ENCODE assay signal across 8 cellular contexts in genomic region chr9:71683598-71684235, GRCh38.
DNase-seq lines count a peak whose midpoint lies in the region; ATAC-seq, FAIRE-seq and TF ChIP-seq lines count a peak whose summit lies in the region.

No MANE protein-coding gene starts in this region.

- DNase-seq in Calu3 (no peak), NCI-H82 treated with DMSO at 0.1 percent for 48 hours (lab: John Stamatoyannopoulos, UW; ENCODE audit: unreplicated experiment) (peak; percentile 36), H1 (ENCODE audit: low read depth in 1 of 2, low spot score in 2 of 2) (peak; percentile 51 to 55), nephron progenitor cell (peak; percentile 18), HK-2 (ENCODE audit: unreplicated experiment) (no peak)
- DNase-seq in activated effector memory CD4-positive, alpha-beta T cell treated with anti-CD3 and anti-CD28 coated beads, Interleukin-2, amount 50 U/mL, for 16 hours, result no peak

- H3K79me1 ChIP-seq in H1 (ENCODE audit: low read depth, low read length), result peaks cover 4% of the 10 kb centered on the region; the same call in 1 of the 2 replicates

- peak; percentile 67 to 73 for TF ChIP-seq RAD21 in H1 (IDR thresholded peaks at IDR 0.05 in 1 of 2, conservative IDR thresholded peaks at IDR 0.05 in 1 of 2; ENCODE audit: low read depth in 2 of 2, low read length in 2 of 2)

- H3K9me3 ChIP-seq in H1 (ENCODE audit: insufficient read depth in 2 of 2, low read depth in 1 of 2, low read length in 1 of 2), result no peaks in the 10 kb centered on the region

- H3K27ac Mint-ChIP-seq in Calu3 (ENCODE audit: unreplicated experiment) (peak overlapping the region; percentile 28), nephron progenitor cell (peak overlapping the region; percentile 95)

- H3K27me3 Mint-ChIP-seq in Calu3 (ENCODE audit: unreplicated experiment) (no peaks in the 10 kb centered on the region), nephron progenitor cell (ENCODE audit: low read depth, poor library complexity) (no peaks in the 10 kb centered on the region)

- ATAC-seq in HG03565 (IDR thresholded peaks at IDR 0.05; ENCODE audit: unreplicated experiment) (no peak), HG02642 (IDR thresholded peaks at IDR 0.05; ENCODE audit: poor library complexity, unreplicated experiment) (no peak)

- H3K27me3 ChIP-seq in H1 (replicated peaks in 1 of 4; ENCODE audit: control insufficient read depth in 3 of 4, extremely low read depth in 1 of 4, insufficient read depth in 3 of 4, low read length in 3 of 4), result no peaks in the 10 kb centered on the region

- no peak overlapping the region for H3K4ac ChIP-seq in H1 (replicated peaks; ENCODE audit: insufficient read length, low read depth, low read length)

- H2BK15ac ChIP-seq in H1 (ENCODE audit: low read length), result no peak overlapping the region

- TF ChIP-seq EP300 in H1 (IDR thresholded peaks at IDR 0.05; ENCODE audit: borderline replicate concordance in 1 of 2, low read depth in 2 of 2, low read length in 2 of 2), result no peak

- peak; percentile 76 for FAIRE-seq in H1 (lab: Jason Lieb, UNC)

- H3K14ac ChIP-seq in H1 (ENCODE audit: insufficient read length), result no peak overlapping the region

- H3K4me2 ChIP-seq in H1 (ENCODE audit: insufficient read depth in 1 of 2, low read depth in 2 of 2, low read length in 2 of 2), result no peak overlapping the region; a peak in 1 of 4 replicates

- H3K9ac ChIP-seq in H1 (replicated peaks in 1 of 4; ENCODE audit: extremely low read depth in 1 of 4, low read depth in 3 of 4, low read length in 3 of 4), result peak overlapping the region in 1 of 4 experiments; percentile 20; a peak in 1 of 7 replicates

- H3K4me1 ChIP-seq in H1 (replicated peaks in 1 of 4; ENCODE audit: control insufficient read depth in 3 of 4, insufficient read depth in 4 of 4, low read length in 3 of 4), result peaks cover 0 to 8% (median 5%) of the 10 kb centered on the region in 4 experiments; a peak in 5 of 7 replicates

- H2AK5ac ChIP-seq in H1 (ENCODE audit: low read depth, low read length), result no peak overlapping the region

- 42% methylated on average over 9 of the region's 9 CpGs; no CpG with 5 or more reads in 1 of the 2 experiments for WGBS in H1 (ENCODE audit: extremely low coverage in 1 of 2, insufficient coverage in 1 of 2, insufficient read length in 1 of 2, insufficient replicate concordance in 2 of 2, low coverage in 1 of 2, low lambda C conversion rate in 2 of 2, missing lambda C conversion rate in 1 of 2), 2 experiments

- H4K5ac ChIP-seq in H1 (ENCODE audit: insufficient read length, low read depth, low read length), result no peak overlapping the region

- no peak overlapping the region for H3K56ac ChIP-seq in H1 (replicated peaks; ENCODE audit: insufficient read length, low read depth, low read length)

- no peak overlapping the region for H4K91ac ChIP-seq in H1 (replicated peaks; ENCODE audit: insufficient read length, low read length)

- peaks cover 61% of the 10 kb centered on the region for H3K36me3 Mint-ChIP-seq in Calu3 (ENCODE audit: insufficient read depth, unreplicated experiment)
- peaks cover 34% of the 10 kb centered on the region for H3K36me3 Mint-ChIP-seq in nephron progenitor cell (ENCODE audit: low read depth)

- no peak overlapping the region for H2AFZ ChIP-seq in H1 (ENCODE audit: low read length)

- CTCF ChIA-PET in Calu3 (lab: Charles Lee), result no interaction called here
- CTCF ChIA-PET in H1 (lab: Charles Lee; ENCODE audit: partially characterized antibody), result interaction anchor here (0.7 to 5.2 kb wide), 12 partner anchors 9 to 328 kb away, joined by 3 to 22 read pairs (median 4); no protein-coding TSS in a partner anchor

- 0 out of 8 replicates have a peak overlapping the region, but pooled peaks of 1 of the 4 experiments have one; percentile 0 for H3K4me3 ChIP-seq in H1 (ENCODE audit: extremely low read depth in 1 of 4, insufficient read depth in 2 of 4, low read depth in 3 of 4, low read length in 4 of 4)

- peaks cover 2 to 22% (median 7%) of the 10 kb centered on the region in 4 experiments; a peak in 5 of 8 replicates for H3K36me3 ChIP-seq in H1 (ENCODE audit: control insufficient read depth in 2 of 4, insufficient read depth in 4 of 4, low read length in 3 of 4)

- TF ChIP-seq POLR2A in H1 (IDR thresholded peaks at IDR 0.05; ENCODE audit: control extremely low read depth in 1 of 2, low read depth in 2 of 2, low read length in 2 of 2), result no peak

- peaks cover 0 to 2% of the 10 kb centered on the region in 2 experiments for H4K20me1 ChIP-seq in H1 (replicated peaks in 1 of 2; ENCODE audit: control insufficient read depth in 1 of 2, insufficient read depth in 2 of 2, low read length in 2 of 2)

- intact Hi-C loops in Calu3 (cut with micrococcal nuclease; ENCODE audit: unreplicated experiment), result loop anchor here (2.0 to 5.0 kb wide), 2 partner anchors 79 kb away; no protein-coding TSS in a partner anchor

- no peak overlapping the region for H2BK12ac ChIP-seq in H1 (ENCODE audit: low read depth, low read length)

- H3K4me3 Mint-ChIP-seq in Calu3 (ENCODE audit: low read depth, unreplicated experiment), result no peak overlapping the region
- H3K4me3 Mint-ChIP-seq in nephron progenitor cell, result no peak overlapping the region

- no peaks in the 10 kb centered on the region for H3K79me2 ChIP-seq in H1 (ENCODE audit: control insufficient read depth in 1 of 2, insufficient read depth in 2 of 2, low read length in 2 of 2)

- H3K9me3 Mint-ChIP-seq in Calu3 (ENCODE audit: low read depth, unreplicated experiment) (no peaks in the 10 kb centered on the region), nephron progenitor cell (no peaks in the 10 kb centered on the region)

- 0 out of 2 replicates have a peak overlapping the region, but pooled peaks have one; percentile 10 for H3K18ac ChIP-seq in H1 (ENCODE audit: extremely low read depth, low read length)

- TSS peak; percentile 25 for BruUV-seq in Calu3 (replicated peaks; lab: Mats Ljungman, UMichigan)

- no peak overlapping the region; the same call in 1 of the 2 replicates for H3K27ac ChIP-seq in H1 (ENCODE audit: low read depth, low read length)

- H4K8ac ChIP-seq in H1 (ENCODE audit: extremely low read depth, insufficient read depth, low read length), result no peak overlapping the region

- H3K23ac ChIP-seq in H1 (ENCODE audit: insufficient read length), result no peak overlapping the region

- POLR2A ChIA-PET in H1 (lab: Charles Lee; ENCODE audit: partially characterized antibody), result interaction anchor here (3.4 kb wide), 1 partner anchor 84 kb away, joined by 14 read pairs; the partner anchor contains the start of gene CEMIP2

- H2BK120ac ChIP-seq in H1 (replicated peaks; ENCODE audit: low read depth, low read length), result no peak overlapping the region

- H2BK20ac ChIP-seq in H1 (ENCODE audit: low read length), result no peak overlapping the region

- H3K4me1 Mint-ChIP-seq in Calu3 (ENCODE audit: low read depth, unreplicated experiment), result peaks cover 65% of the 10 kb centered on the region
- peaks cover 68% of the 10 kb centered on the region for H3K4me1 Mint-ChIP-seq in nephron progenitor cell

- no peak for TF ChIP-seq CTCF in Calu3 (IDR thresholded peaks at IDR 0.05; ENCODE audit: unreplicated experiment)
- peak; percentile 25 to 68 (median 65); a peak in 3 of 4 replicates for TF ChIP-seq CTCF in H1 (IDR thresholded peaks at IDR 0.05; ENCODE audit: control extremely low read depth in 1 of 3, insufficient read depth in 1 of 3, low read depth in 1 of 3, low read length in 3 of 3)
- TF ChIP-seq CTCF in nephron progenitor cell (IDR thresholded peaks at IDR 0.05), result no peak

- no peaks in the 10 kb centered on the region for H3K23me2 ChIP-seq in H1 (ENCODE audit: low read depth, low read length)

- no peak overlapping the region for H2BK5ac ChIP-seq in H1 (ENCODE audit: low read depth, low read length)

TF ChIP-seq in H1, 55 proteins besides CTCF, POLR2A, EP300 and RAD21:
- TF ChIP-seq, protein P1, sequence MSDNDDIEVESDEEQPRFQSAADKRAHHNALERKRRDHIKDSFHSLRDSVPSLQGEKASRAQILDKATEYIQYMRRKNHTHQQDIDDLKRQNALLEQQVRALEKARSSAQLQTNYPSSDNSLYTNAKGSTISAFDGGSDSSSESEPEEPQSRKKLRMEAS (IDR thresholded peaks at IDR 0.05), result peak; percentile 70
- TF ChIP-seq HDAC6 (IDR thresholded peaks at IDR 0.05; ENCODE audit: low read depth, low read length), result no peak
- TF ChIP-seq TAF7 (optimal IDR thresholded peaks at IDR 0.05; ENCODE audit: borderline replicate concordance, low read depth, low read length), result no peak
- peak; percentile 85 for TF ChIP-seq JUND (IDR thresholded peaks at IDR 0.05; ENCODE audit: low read length)
- TF ChIP-seq RNF2 (IDR thresholded peaks at IDR 0.05; ENCODE audit: borderline replicate concordance, low read depth, low read length, missing control alignments, poor library complexity, severe bottlenecking), result no peak
- TF ChIP-seq PHF8 (conservative IDR thresholded peaks at IDR 0.05; ENCODE audit: low read depth, low read length), result no peak

Comparison
In these comparisons a context has a peak if more than half of its experiments do, and no peak if none do; other contexts are left out.
1. DNase-seq: peak in NCI-H82 treated with DMSO at 0.1 percent for 48 hours (single experiment), H1 (2 of 2) and nephron progenitor cell (single experiment); none in Calu3 (single experiment), HK-2 (single experiment) and activated effector memory CD4-positive, alpha-beta T cell treated with anti-CD3 and anti-CD28 coated beads, Interleukin-2, amount 50 U/mL, for 16 hours (single experiment).
2. CTCF ChIP-seq: peak in H1 (3 of 3); none in Calu3 (single experiment) and nephron progenitor cell (single experiment).